In the genomic region with DNA sequence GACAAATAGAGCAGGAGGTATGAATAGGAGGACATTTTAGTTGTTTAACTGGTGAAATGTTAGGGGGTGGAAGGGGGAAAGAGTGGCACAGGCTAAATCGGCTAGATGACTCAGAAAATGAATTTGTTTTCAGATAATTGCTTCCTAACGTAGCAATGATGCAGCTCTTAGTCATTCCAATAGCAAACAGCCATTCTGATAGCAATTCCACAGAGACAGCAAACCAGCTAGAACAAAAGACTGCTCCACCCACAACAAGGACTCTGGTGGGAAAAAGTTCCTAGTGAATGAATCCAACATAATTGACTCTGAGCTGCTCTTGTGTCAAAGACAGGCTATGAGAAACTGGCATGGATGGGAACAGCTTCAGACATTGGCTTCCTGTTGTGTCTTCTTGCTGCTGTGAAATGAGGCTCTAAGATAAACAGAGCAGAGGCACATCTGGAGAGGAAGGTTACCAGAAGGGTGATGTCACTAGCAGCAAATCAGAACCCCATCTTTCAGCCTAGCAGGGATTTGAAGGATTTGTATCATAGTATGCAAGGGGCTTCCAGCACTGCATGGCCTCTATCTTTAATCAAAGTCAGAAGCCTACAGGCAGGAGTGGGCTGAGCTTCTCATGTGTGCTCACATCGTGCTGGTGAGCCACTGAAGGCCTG, we compare ENCODE assay signal across 8 cellular contexts. TPM values are rescaled to one million over a fixed set of nuclear protein-coding genes. Genes with fewer than 3 reads are reported as not detected.
A peak's percentile ranks its signal among the peaks of the same experiment; 100 is the strongest.
DNase-seq lines count a peak whose midpoint lies in the region; ATAC-seq and TF ChIP-seq lines count a peak whose summit lies in the region.

No MANE protein-coding gene starts in this region.

- TF ChIP-seq EP300 in SK-N-SH (IDR thresholded peaks at IDR 0.05; ENCODE audit: borderline replicate concordance in 1 of 2, low read depth in 1 of 2, low read length in 1 of 2) = peak in 1 of 2 experiments; percentile 88; a peak in 2 of 4 replicates

- H4K20me1 ChIP-seq in GM23248 (ENCODE audit: insufficient read depth) = no peaks in the 10 kb centered on the region
- H4K20me1 ChIP-seq in SK-N-SH (ENCODE audit: insufficient read depth) = no peaks in the 10 kb centered on the region

- in situ Hi-C loops in GM23248 (cut with MboI) = no loop called here

- ATAC-seq in GM21723 (IDR thresholded peaks at IDR 0.05; ENCODE audit: unreplicated experiment) (no peak), GM18870 (IDR thresholded peaks at IDR 0.05; ENCODE audit: unreplicated experiment) (no peak)

- H3K4me2 ChIP-seq in GM23248 (ENCODE audit: unreplicated experiment) = peak overlapping the region; percentile 66
- H3K4me2 ChIP-seq in SK-N-SH = peak overlapping the region; percentile 54
- no peak overlapping the region for H3K4me2 ChIP-seq in parathyroid adenoma (ENCODE audit: low read length)

- H3K27me3 ChIP-seq in GM23248 (replicated peaks; ENCODE audit: insufficient read depth) = no peaks in the 10 kb centered on the region
- H3K27me3 ChIP-seq in SK-N-SH (ENCODE audit: insufficient read depth) = no peaks in the 10 kb centered on the region
- H3K27me3 ChIP-seq in parathyroid adenoma (ENCODE audit: control insufficient read depth, insufficient read depth, low read length) = no peaks in the 10 kb centered on the region

- WGBS in GM23248 (ENCODE audit: low coverage in 1 of 2, low lambda C conversion rate in 2 of 2, missing lambda C conversion rate in 2 of 2), 2 experiments = 0 to 1% methylated on average over 3 of the region's 3 CpGs
- WGBS in SK-N-SH (ENCODE audit: low lambda C conversion rate) = 0% methylated on average over 3 of the region's 3 CpGs

- no peaks in the 10 kb centered on the region for H3K9me3 ChIP-seq in GM23248 (ENCODE audit: low read depth)
- no peaks in the 10 kb centered on the region for H3K9me3 ChIP-seq in SK-N-SH
- no peaks in the 10 kb centered on the region for H3K9me3 ChIP-seq in parathyroid adenoma (ENCODE audit: control insufficient read depth, low read length)

- POLR2A ChIA-PET in SK-N-SH (lab: Yijun Ruan, JAX) = no interaction called here

- peak overlapping the region; percentile 46 for H3K4me3 ChIP-seq in GM23248
- H3K4me3 ChIP-seq in SK-N-SH (ENCODE audit: low read depth in 2 of 2, low read length in 1 of 2) = no peak overlapping the region
- H3K4me3 ChIP-seq in epithelial cell of esophagus (ENCODE audit: low read length) = no peak overlapping the region
- no peak overlapping the region for H3K4me3 ChIP-seq in parathyroid adenoma (ENCODE audit: low read depth, low read length)

- no peak for TF ChIP-seq RAD21 in SK-N-SH (IDR thresholded peaks at IDR 0.05; ENCODE audit: low read length)

- H3K9me2 ChIP-seq in GM23248 (ENCODE audit: insufficient read depth) = no peaks in the 10 kb centered on the region
- no peaks in the 10 kb centered on the region for H3K9me2 ChIP-seq in SK-N-SH

- H3K27ac ChIP-seq in GM23248 (peak overlapping the region; percentile 92), SK-N-SH (ENCODE audit: low read depth in 2 of 2, low read length in 1 of 2) (peak overlapping the region; percentile 64 to 100), parathyroid adenoma (no peak overlapping the region)

- H3K36me3 ChIP-seq in GM23248 (ENCODE audit: low read depth) (no peaks in the 10 kb centered on the region), SK-N-SH (replicated peaks in 1 of 2; ENCODE audit: control insufficient read depth in 1 of 2, insufficient read depth in 2 of 2, low read length in 1 of 2) (no peaks in the 10 kb centered on the region), parathyroid adenoma (ENCODE audit: control insufficient read depth, insufficient read depth, low read length) (no peaks in the 10 kb centered on the region)

- TF ChIP-seq CTCF in SK-N-SH (IDR thresholded peaks at IDR 0.05) (no peak), epithelial cell of esophagus (IDR thresholded peaks at IDR 0.05; ENCODE audit: insufficient read depth, low read depth, low read length, missing control alignments) (no peak), parathyroid adenoma (IDR thresholded peaks at IDR 0.05) (no peak)

- H2AFZ ChIP-seq in GM23248 = peak overlapping the region; percentile 24; the same call in 1 of the 2 replicates
- H2AFZ ChIP-seq in SK-N-SH (ENCODE audit: low read depth) = peak overlapping the region; percentile 15
- H2AFZ ChIP-seq in parathyroid adenoma = peak overlapping the region; percentile 34

- peak overlapping the region; percentile 69 for H3K9ac ChIP-seq in GM23248
- peak overlapping the region; percentile 69 for H3K9ac ChIP-seq in SK-N-SH
- H3K9ac ChIP-seq in parathyroid adenoma = no peak overlapping the region

- CTCF ChIA-PET in SK-N-SH (lab: Yijun Ruan, JAX) = interaction anchor here (0.7 to 2.8 kb wide), 6 partner anchors 9 to 191 kb away, joined by 3 to 20 read pairs (median 4); no protein-coding TSS in a partner anchor

- no peaks in the 10 kb centered on the region for H3K79me2 ChIP-seq in GM23248 (ENCODE audit: insufficient read depth)
- H3K79me2 ChIP-seq in SK-N-SH (ENCODE audit: insufficient read depth) = no peaks in the 10 kb centered on the region
- H3K79me2 ChIP-seq in parathyroid adenoma = no peaks in the 10 kb centered on the region

- H3F3A ChIP-seq in GM23248 (ENCODE audit: insufficient read depth) (peaks cover 34% of the 10 kb centered on the region), SK-N-SH (replicated peaks; ENCODE audit: insufficient read depth) (peaks cover 46% of the 10 kb centered on the region)

- DNase-seq in GM23248 = peak; percentile 98
- DNase-seq in SK-N-SH = peak; percentile 52
- DNase-seq in epithelial cell of esophagus (ENCODE audit: low read depth) = peak; percentile 98
- no peak for DNase-seq in NCI-H1436 (lab: John Stamatoyannopoulos, UW)
- DNase-seq in ecto neural progenitor cell (ENCODE audit: low spot score) = no peak

- H3K4me1 ChIP-seq in GM23248 (ENCODE audit: insufficient read depth) = peaks cover 30% of the 10 kb centered on the region
- peaks cover 5 to 29% of the 10 kb centered on the region in 2 experiments; a peak in 3 of 4 replicates for H3K4me1 ChIP-seq in SK-N-SH (ENCODE audit: control insufficient read depth in 1 of 2, insufficient read depth in 2 of 2, low read depth in 1 of 2, low read length in 1 of 2)
- no peaks in the 10 kb centered on the region for H3K4me1 ChIP-seq in parathyroid adenoma

TF ChIP-seq in SK-N-SH, 30 proteins besides CTCF, POLR2A, EP300 and RAD21 (continues in another document):
- TF ChIP-seq TCF12 (IDR thresholded peaks at IDR 0.05) (peak; percentile 82), FOSL2 (IDR thresholded peaks at IDR 0.05; ENCODE audit: borderline replicate concordance, low read depth) (peak; percentile 98), CHD2 (IDR thresholded peaks at IDR 0.05; ENCODE audit: low read length, partially characterized antibody) (no peak), TAF1 (IDR thresholded peaks at IDR 0.05; ENCODE audit: borderline replicate concordance, low read depth, low read length) (no peak; the same call in 1 of the 2 replicates), YY1 (IDR thresholded peaks at IDR 0.05; ENCODE audit: low read depth) (peak; percentile 52; the same call in 1 of the 2 replicates), RCOR1 (IDR thresholded peaks at IDR 0.05; ENCODE audit: low read length) (no peak), NRF1 (IDR thresholded peaks at IDR 0.05; ENCODE audit: low read depth, low read length) (no peak), USF1 (IDR thresholded peaks at IDR 0.05; ENCODE audit: borderline replicate concordance, low read depth) (0 out of 2 replicates have a peak, but pooled peaks have one; percentile 18), ELF1 (IDR thresholded peaks at IDR 0.05) (peak; percentile 52; the same call in 1 of the 2 replicates), MEF2A (IDR thresholded peaks at IDR 0.05; ENCODE audit: borderline replicate concordance, low read depth) (peak; percentile 91), TEAD4 (IDR thresholded peaks at IDR 0.05; ENCODE audit: borderline replicate concordance, insufficient read depth) (peak; percentile 69), EZH2phosphoT487 (IDR thresholded peaks at IDR 0.05; ENCODE audit: borderline replicate concordance, low read depth) (no peak)
- TF ChIP-seq, protein P1, sequence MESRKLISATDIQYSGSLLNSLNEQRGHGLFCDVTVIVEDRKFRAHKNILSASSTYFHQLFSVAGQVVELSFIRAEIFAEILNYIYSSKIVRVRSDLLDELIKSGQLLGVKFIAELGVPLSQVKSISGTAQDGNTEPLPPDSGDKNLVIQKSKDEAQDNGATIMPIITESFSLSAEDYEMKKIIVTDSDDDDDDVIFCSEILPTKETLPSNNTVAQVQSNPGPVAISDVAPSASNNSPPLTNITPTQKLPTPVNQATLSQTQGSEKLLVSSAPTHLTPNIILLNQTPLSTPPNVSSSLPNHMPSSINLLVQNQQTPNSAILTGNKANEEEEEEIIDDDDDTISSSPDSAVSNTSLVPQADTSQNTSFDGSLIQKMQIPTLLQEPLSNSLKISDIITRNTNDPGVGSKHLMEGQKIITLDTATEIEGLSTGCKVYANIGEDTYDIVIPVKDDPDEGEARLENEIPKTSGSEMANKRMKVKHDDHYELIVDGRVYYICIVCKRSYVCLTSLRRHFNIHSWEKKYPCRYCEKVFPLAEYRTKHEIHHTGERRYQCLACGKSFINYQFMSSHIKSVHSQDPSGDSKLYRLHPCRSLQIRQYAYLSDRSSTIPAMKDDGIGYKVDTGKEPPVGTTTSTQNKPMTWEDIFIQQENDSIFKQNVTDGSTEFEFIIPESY (IDR thresholded peaks at IDR 0.05; ENCODE audit: borderline replicate concordance, low read depth) = 0 out of 2 replicates have a peak, but pooled peaks have one; percentile 42

RNA-seq across cellular contexts. Expression of gene F2RL1, which starts 28.1 kb away (rescaled TPM):
- 1.4 and 2.7 TPM in 2 replicates for total RNA-seq in GM23248 (2014; rRNA removed; shearing (Covaris generic))
- polyA plus RNA-seq in GM23248 (2016; fragmentation: Nextera tagmentation; extraction: Ambion mirVana) (1.6 and 3.3 TPM in 2 replicates), SK-N-SH (2012; rRNA removed) (31.3 and 41.3 TPM in 2 replicates)
- polyA plus RNA-seq in SK-N-SH (2012; cell fraction: cytosol; rRNA removed) = 35.5 and 38.7 TPM in 2 replicates
- 5.9 and 13.8 TPM in 2 replicates for polyA plus RNA-seq in SK-N-SH (2012; cell fraction: nucleus; rRNA removed)

RNA-seq across cellular contexts. Expression of gene S100Z, which starts 59.1 kb away (rescaled TPM):
- not detected in 2 replicates for total RNA-seq in GM23248 (2014; rRNA removed; shearing (Covaris generic))
- polyA plus RNA-seq in GM23248 (2016; fragmentation: Nextera tagmentation; extraction: Ambion mirVana) = not detected in 2 replicates
- polyA plus RNA-seq in SK-N-SH (2012; rRNA removed) = not detected in 2 replicates
- polyA plus RNA-seq in SK-N-SH (2012; cell fraction: cytosol; rRNA removed) = not detected in 2 replicates
- not detected in 2 replicates for polyA plus RNA-seq in SK-N-SH (2012; cell fraction: nucleus; rRNA removed)

Comparison
In these comparisons a context has a peak if more than half of its experiments do, and no peak if none do; other contexts are left out.
1. DNase-seq: peak in GM23248 (single experiment), SK-N-SH (single experiment) and epithelial cell of esophagus (single experiment); none in NCI-H1436 (single experiment) and ecto neural progenitor cell (single experiment).
2. Peak in every context shown above with its lines, with median percentiles within 50 percentile points of each other: H2AFZ ChIP-seq.